Comparison of ENCODE assay signal across 8 cellular contexts in the genomic region with DNA sequence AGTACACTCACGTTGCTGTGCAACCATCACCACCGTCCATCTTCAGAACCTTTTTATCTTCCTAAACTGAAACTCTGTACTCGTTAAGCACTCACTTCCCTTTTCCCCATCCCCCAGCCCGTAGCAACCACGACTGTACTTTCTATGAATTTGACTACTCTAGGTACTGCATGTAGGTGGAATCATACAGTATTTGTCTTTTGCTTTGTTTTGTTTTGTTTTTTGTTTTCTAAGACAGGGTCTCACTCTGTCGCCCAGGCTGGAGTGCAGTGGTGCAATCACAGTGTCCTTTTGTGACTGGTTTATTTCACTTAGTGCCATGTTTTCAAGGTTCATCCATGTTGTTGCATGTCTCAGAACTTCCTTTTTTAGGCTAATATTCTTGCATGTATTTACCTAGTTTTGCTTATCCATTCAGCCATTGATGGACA. TPM values are rescaled to one million over a fixed set of nuclear protein-coding genes. Genes with fewer than 3 reads are reported as not detected.
DNase-seq lines count a peak whose midpoint lies in the region; ATAC-seq and TF ChIP-seq lines count a peak whose summit lies in the region.

No MANE protein-coding gene starts in this region.

- no peaks in the 10 kb centered on the region for H3K36me3 Mint-ChIP-seq in activated naive CD8-positive, alpha-beta T cell treated with anti-CD3 and anti-CD28 coated beads for 36 hours

- peak overlapping the region; percentile 34 for H3K4me3 ChIP-seq in Jurkat, Clone E6-1 (ENCODE audit: low read length)
- H3K4me3 ChIP-seq in ascending aorta (no peak overlapping the region), transverse colon (no peak overlapping the region), Peyer's patch (no peak overlapping the region)

- H3K4me3 Mint-ChIP-seq in activated naive CD8-positive, alpha-beta T cell treated with anti-CD3 and anti-CD28 coated beads for 36 hours, result no peak overlapping the region

- TF ChIP-seq POLR2A in transverse colon (IDR thresholded peaks at IDR 0.05) (no peak), Peyer's patch (IDR thresholded peaks at IDR 0.05) (no peak)

- no peak for TF ChIP-seq EP300 in transverse colon (IDR thresholded peaks at IDR 0.05; ENCODE audit: low read depth)

- H3K27ac Mint-ChIP-seq in activated naive CD8-positive, alpha-beta T cell treated with anti-CD3 and anti-CD28 coated beads for 36 hours, result no peak overlapping the region

- TF ChIP-seq CTCF in ascending aorta (IDR thresholded peaks at IDR 0.05) (no peak), transverse colon (IDR thresholded peaks at IDR 0.05) (no peak), Peyer's patch (IDR thresholded peaks at IDR 0.05) (no peak)

- H3K27ac ChIP-seq in ascending aorta (no peak overlapping the region), transverse colon (no peak overlapping the region), Peyer's patch (no peak overlapping the region)

- H3K9me3 ChIP-seq in ascending aorta (no peaks in the 10 kb centered on the region), transverse colon (no peaks in the 10 kb centered on the region), Peyer's patch (no peaks in the 10 kb centered on the region)

- 62 to 67% methylated on average over 6 of the region's 6 CpGs for WGBS in transverse colon (ENCODE audit: low coverage in 1 of 2), 2 donors

- intact Hi-C loops in ascending aorta (cut with DNase I), result no loop called here
- intact Hi-C loops in transverse colon (cut with DNase I; ENCODE audit: low total_unique reads), result no loop called here

- no peaks in the 10 kb centered on the region for H3K27me3 ChIP-seq in ascending aorta
- no peaks in the 10 kb centered on the region for H3K27me3 ChIP-seq in transverse colon
- H3K27me3 ChIP-seq in Peyer's patch, result no peaks in the 10 kb centered on the region

- H3K27me3 Mint-ChIP-seq in activated naive CD8-positive, alpha-beta T cell treated with anti-CD3 and anti-CD28 coated beads for 36 hours, result peaks cover 47% of the 10 kb centered on the region

- peak; percentile 97 for ATAC-seq in GM18868 (IDR thresholded peaks at IDR 0.05; ENCODE audit: unreplicated experiment)
- peak; percentile 97 for ATAC-seq in GM21825 (IDR thresholded peaks at IDR 0.05; ENCODE audit: unreplicated experiment)
- no peak for ATAC-seq in SK-N-SH treated with all-trans-retinoic acid at 6 μM for 48 hours

- H3K9me3 Mint-ChIP-seq in activated naive CD8-positive, alpha-beta T cell treated with anti-CD3 and anti-CD28 coated beads for 36 hours, result no peaks in the 10 kb centered on the region

- DNase-seq in Jurkat, Clone E6-1 (ENCODE audit: low read depth, low spot score), result peak; percentile 88
- peak; percentile 17 for DNase-seq in activated naive CD8-positive, alpha-beta T cell treated with anti-CD3 and anti-CD28 coated beads for 36 hours
- DNase-seq in ascending aorta (ENCODE audit: low spot score in 2 of 2) (no peak), transverse colon (no peak), Peyer's patch (no peak)

- in situ Hi-C loops in transverse colon (cut with MboI; ENCODE audit: low pct_ligation_motif_present in 1 of 4, low pct_unique_long_range_greater_than_20kb in 1 of 4, low sequenced_read_pairs in 3 of 4), result no loop called here

- peaks cover 8% of the 10 kb centered on the region for H3K4me1 Mint-ChIP-seq in activated naive CD8-positive, alpha-beta T cell treated with anti-CD3 and anti-CD28 coated beads for 36 hours

- H3K4me1 ChIP-seq in ascending aorta (no peaks in the 10 kb centered on the region), transverse colon (no peaks in the 10 kb centered on the region), Peyer's patch (no peaks in the 10 kb centered on the region)

- H3K36me3 ChIP-seq in ascending aorta (no peaks in the 10 kb centered on the region), transverse colon (no peaks in the 10 kb centered on the region), Peyer's patch (no peaks in the 10 kb centered on the region)

TF ChIP-seq in SK-N-SH treated with all-trans-retinoic acid at 6 μM for 48 hours, 23 proteins besides CTCF, POLR2A, EP300 and RAD21:
- TF ChIP-seq, protein P1, sequence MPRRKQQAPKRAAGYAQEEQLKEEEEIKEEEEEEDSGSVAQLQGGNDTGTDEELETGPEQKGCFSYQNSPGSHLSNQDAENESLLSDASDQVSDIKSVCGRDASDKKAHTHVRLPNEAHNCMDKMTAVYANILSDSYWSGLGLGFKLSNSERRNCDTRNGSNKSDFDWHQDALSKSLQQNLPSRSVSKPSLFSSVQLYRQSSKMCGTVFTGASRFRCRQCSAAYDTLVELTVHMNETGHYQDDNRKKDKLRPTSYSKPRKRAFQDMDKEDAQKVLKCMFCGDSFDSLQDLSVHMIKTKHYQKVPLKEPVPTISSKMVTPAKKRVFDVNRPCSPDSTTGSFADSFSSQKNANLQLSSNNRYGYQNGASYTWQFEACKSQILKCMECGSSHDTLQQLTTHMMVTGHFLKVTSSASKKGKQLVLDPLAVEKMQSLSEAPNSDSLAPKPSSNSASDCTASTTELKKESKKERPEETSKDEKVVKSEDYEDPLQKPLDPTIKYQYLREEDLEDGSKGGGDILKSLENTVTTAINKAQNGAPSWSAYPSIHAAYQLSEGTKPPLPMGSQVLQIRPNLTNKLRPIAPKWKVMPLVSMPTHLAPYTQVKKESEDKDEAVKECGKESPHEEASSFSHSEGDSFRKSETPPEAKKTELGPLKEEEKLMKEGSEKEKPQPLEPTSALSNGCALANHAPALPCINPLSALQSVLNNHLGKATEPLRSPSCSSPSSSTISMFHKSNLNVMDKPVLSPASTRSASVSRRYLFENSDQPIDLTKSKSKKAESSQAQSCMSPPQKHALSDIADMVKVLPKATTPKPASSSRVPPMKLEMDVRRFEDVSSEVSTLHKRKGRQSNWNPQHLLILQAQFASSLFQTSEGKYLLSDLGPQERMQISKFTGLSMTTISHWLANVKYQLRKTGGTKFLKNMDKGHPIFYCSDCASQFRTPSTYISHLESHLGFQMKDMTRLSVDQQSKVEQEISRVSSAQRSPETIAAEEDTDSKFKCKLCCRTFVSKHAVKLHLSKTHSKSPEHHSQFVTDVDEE (CRISPR knock-in tag; IDR thresholded peaks at IDR 0.05), result no peak
- TF ChIP-seq ZNF565 (CRISPR knock-in tag; conservative IDR thresholded peaks at IDR 0.05; ENCODE audit: low read depth) (no peak), BACH2 (CRISPR knock-in tag; IDR thresholded peaks at IDR 0.05; ENCODE audit: borderline replicate concordance) (no peak), TCF4 (CRISPR knock-in tag; IDR thresholded peaks at IDR 0.05; ENCODE audit: borderline replicate concordance) (no peak)
- TF ChIP-seq, protein P2, sequence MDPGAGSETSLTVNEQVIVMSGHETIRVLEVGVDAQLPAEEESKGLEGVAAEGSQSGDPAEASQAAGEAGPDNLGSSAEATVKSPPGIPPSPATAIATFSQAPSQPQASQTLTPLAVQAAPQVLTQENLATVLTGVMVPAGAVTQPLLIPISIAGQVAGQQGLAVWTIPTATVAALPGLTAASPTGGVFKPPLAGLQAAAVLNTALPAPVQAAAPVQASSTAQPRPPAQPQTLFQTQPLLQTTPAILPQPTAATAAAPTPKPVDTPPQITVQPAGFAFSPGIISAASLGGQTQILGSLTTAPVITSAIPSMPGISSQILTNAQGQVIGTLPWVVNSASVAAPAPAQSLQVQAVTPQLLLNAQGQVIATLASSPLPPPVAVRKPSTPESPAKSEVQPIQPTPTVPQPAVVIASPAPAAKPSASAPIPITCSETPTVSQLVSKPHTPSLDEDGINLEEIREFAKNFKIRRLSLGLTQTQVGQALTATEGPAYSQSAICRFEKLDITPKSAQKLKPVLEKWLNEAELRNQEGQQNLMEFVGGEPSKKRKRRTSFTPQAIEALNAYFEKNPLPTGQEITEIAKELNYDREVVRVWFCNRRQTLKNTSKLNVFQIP (CRISPR knock-in tag; IDR thresholded peaks at IDR 0.05; ENCODE audit: borderline replicate concordance, low read depth), result no peak

RNA-seq across cellular contexts. Expression of a gene that starts 7.0 kb away (rescaled TPM):
- 556 TPM for polyA plus RNA-seq in Jurkat, Clone E6-1 (2012; ENCODE audit: insufficient read depth, insufficient read length)
- 100 to 1,000 TPM; 364 to 369 TPM for total RNA-seq in activated naive CD8-positive, alpha-beta T cell treated with anti-CD3 and anti-CD28 coated beads for 36 hours
- total RNA-seq in ascending aorta, result 0.53 TPM
- 1 to 10 TPM; 3.2 to 5.9 (median 4.7) TPM for total RNA-seq in transverse colon
- total RNA-seq in Peyer's patch, result 10 to 100 TPM in 3 of 4 donors, 1 to 10 TPM in 1; 6.7 to 71.8 (median 11.7) TPM

RNA-seq across cellular contexts. Expression of a gene that starts 53.7 kb away (rescaled TPM):
- not detected for polyA plus RNA-seq in Jurkat, Clone E6-1 (2012; ENCODE audit: insufficient read depth, insufficient read length)
- total RNA-seq in activated naive CD8-positive, alpha-beta T cell treated with anti-CD3 and anti-CD28 coated beads for 36 hours, result not detected
- total RNA-seq in ascending aorta (not detected), transverse colon (not detected), Peyer's patch (1 to 10 TPM in 1 of 4 donors, not detected in 3; 4.6 TPM)

Comparison
In these comparisons a context has a peak if more than half of its experiments do, and no peak if none do; other contexts are left out.
1. DNase-seq: peak in Jurkat, Clone E6-1 (single experiment) and activated naive CD8-positive, alpha-beta T cell treated with anti-CD3 and anti-CD28 coated beads for 36 hours (single experiment); none in ascending aorta (0 of 2), transverse colon (single experiment) and Peyer's patch (0 of 3).
2. RNA of a gene that starts 7.0 kb away (total RNA-seq): 364 to 369 TPM in activated naive CD8-positive, alpha-beta T cell treated with anti-CD3 and anti-CD28 coated beads for 36 hours; 6.7 to 71.8 TPM in Peyer's patch, 3.2 to 5.9 TPM in transverse colon and 0.53 TPM in ascending aorta (single experiment); every median in the first group is over 4 times any median in the second.